In genomic region chr19:3531716-3532115, GRCh38 we compare ENCODE assay signal across 2 cellular contexts.
TF ChIP-seq lines count a peak whose summit lies in the region.

No MANE protein-coding gene starts in this region.

TF ChIP-seq in HepG2, 621 proteins besides CTCF, POLR2A, EP300 and RAD21:
- no peak for TF ChIP-seq E2F2 (CRISPR knock-in tag; IDR thresholded peaks at IDR 0.05; ENCODE audit: borderline replicate concordance)
- TF ChIP-seq ZBTB33 (CRISPR knock-in tag; IDR thresholded peaks at IDR 0.05), result peak; percentile 46; the same call in 1 of the 2 replicates
- TF ChIP-seq ATF5 (CRISPR knock-in tag; IDR thresholded peaks at IDR 0.05; ENCODE audit: low read depth), result no peak

TF ChIP-seq in WTC11, 78 proteins besides CTCF, POLR2A, EP300 and RAD21:
- TF ChIP-seq CDX4 (CRISPR knock-in tag; IDR thresholded peaks at IDR 0.05; ENCODE audit: borderline replicate concordance), result no peak
- no peak for TF ChIP-seq ARID4B (CRISPR knock-in tag; IDR thresholded peaks at IDR 0.05; ENCODE audit: borderline replicate concordance)
- TF ChIP-seq ZNF219 (CRISPR knock-in tag; IDR thresholded peaks at IDR 0.05; ENCODE audit: borderline replicate concordance), result no peak
